ENCODE assay signal across 1 cellular context in the genomic region with DNA sequence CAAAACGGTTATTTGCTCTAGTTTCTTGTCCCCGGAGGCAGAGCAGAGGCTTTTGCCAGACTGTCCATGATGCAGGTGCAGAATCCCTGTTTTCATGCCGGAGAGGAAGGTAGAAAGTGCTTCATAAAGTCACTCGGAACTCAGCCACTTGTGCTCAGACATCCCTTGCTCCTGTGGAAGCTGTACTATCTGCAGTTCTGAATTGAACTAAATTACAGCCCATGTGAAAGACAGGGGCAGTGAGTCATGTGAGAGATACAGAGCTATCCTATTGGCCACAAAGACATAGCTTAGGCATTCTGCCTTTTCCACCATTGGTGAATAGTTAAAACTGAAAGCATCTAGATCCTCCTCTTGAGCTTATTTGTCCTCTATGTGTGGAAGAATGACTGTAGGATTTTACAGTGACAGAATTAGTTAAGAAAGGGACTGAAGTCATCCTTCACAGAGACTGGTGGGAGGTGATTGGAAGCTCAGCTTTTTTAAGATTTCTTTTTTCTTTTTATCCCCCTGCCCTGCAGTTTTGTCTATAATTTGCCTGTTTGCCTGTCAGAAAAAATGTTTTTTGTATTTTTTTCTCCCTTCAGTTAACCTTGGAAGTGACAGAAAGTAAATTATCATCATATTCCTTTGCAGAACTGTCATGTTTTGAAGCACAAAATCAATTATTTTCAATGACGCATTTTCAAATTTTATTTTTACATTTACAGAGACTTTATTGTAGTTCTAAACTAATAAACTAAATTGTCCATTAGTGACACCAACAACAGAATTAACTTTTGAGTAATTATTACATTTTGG.
TF ChIP-seq lines count a peak whose summit lies in the region.

No MANE protein-coding gene starts in this region.

TF ChIP-seq in GM12878, 131 proteins besides CTCF, POLR2A, EP300 and RAD21 (continued from another document and continues in another):
- TF ChIP-seq, protein P1, sequence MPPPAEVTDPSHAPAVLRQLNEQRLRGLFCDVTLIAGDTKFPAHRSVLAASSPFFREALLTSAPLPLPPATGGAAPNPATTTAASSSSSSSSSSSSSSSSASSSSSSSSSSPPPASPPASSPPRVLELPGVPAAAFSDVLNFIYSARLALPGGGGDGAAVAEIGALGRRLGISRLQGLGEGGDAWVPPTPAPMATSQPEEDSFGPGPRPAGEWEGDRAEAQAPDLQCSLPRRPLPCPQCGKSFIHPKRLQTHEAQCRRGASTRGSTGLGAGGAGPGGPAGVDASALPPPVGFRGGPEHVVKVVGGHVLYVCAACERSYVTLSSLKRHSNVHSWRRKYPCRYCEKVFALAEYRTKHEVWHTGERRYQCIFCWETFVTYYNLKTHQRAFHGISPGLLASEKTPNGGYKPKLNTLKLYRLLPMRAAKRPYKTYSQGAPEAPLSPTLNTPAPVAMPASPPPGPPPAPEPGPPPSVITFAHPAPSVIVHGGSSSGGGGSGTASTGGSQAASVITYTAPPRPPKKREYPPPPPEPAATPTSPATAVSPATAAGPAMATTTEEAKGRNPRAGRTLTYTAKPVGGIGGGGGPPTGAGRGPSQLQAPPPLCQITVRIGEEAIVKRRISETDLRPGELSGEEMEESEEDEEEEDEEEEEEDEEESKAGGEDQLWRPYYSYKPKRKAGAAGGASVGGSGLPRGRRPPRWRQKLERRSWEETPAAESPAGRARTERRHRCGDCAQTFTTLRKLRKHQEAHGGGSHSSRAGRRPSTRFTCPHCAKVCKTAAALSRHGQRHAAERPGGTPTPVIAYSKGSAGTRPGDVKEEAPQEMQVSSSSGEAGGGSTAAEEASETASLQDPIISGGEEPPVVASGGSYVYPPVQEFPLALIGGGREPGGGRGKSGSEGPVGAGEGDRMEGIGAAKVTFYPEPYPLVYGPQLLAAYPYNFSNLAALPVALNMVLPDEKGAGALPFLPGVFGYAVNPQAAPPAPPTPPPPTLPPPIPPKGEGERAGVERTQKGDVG (CRISPR knock-in tag; IDR thresholded peaks at IDR 0.05) = no peak
- TF ChIP-seq, protein P2, sequence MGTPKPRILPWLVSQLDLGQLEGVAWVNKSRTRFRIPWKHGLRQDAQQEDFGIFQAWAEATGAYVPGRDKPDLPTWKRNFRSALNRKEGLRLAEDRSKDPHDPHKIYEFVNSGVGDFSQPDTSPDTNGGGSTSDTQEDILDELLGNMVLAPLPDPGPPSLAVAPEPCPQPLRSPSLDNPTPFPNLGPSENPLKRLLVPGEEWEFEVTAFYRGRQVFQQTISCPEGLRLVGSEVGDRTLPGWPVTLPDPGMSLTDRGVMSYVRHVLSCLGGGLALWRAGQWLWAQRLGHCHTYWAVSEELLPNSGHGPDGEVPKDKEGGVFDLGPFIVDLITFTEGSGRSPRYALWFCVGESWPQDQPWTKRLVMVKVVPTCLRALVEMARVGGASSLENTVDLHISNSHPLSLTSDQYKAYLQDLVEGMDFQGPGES (IDR thresholded peaks at IDR 0.05) = no peak
- peak; percentile 45; the same call in 1 of the 2 replicates for TF ChIP-seq NBN (IDR thresholded peaks at IDR 0.05)
- no peak for TF ChIP-seq FOXM1 (IDR thresholded peaks at IDR 0.05; ENCODE audit: low read depth, low read length)
- TF ChIP-seq, protein P3, sequence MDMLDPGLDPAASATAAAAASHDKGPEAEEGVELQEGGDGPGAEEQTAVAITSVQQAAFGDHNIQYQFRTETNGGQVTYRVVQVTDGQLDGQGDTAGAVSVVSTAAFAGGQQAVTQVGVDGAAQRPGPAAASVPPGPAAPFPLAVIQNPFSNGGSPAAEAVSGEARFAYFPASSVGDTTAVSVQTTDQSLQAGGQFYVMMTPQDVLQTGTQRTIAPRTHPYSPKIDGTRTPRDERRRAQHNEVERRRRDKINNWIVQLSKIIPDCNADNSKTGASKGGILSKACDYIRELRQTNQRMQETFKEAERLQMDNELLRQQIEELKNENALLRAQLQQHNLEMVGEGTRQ (IDR thresholded peaks at IDR 0.05; ENCODE audit: borderline replicate concordance, low read depth, low read length) = peak; percentile 80
- TF ChIP-seq IKZF2 (IDR thresholded peaks at IDR 0.05) = 0 out of 4 replicates have a peak, but pooled peaks of 1 of the 2 experiments have one; percentile 1
- peak; percentile 88; the same call in 1 of the 2 replicates for TF ChIP-seq SMAD5 (IDR thresholded peaks at IDR 0.05; ENCODE audit: low read depth)
- no peak for TF ChIP-seq PAX5 (IDR thresholded peaks at IDR 0.05; ENCODE audit: borderline replicate concordance, low read depth, low read length)
- TF ChIP-seq EED (IDR thresholded peaks at IDR 0.05; ENCODE audit: low read depth) = 0 out of 2 replicates have a peak, but pooled peaks have one; percentile 11
- no peak for TF ChIP-seq IKZF1 (conservative IDR thresholded peaks at IDR 0.05)
- TF ChIP-seq ZNF274 (IDR thresholded peaks at IDR 0.05; ENCODE audit: insufficient read depth, insufficient read length) = no peak
- TF ChIP-seq LARP7 (IDR thresholded peaks at IDR 0.05) = no peak
- TF ChIP-seq SIN3A (IDR thresholded peaks at IDR 0.05; ENCODE audit: low read depth, low read length) = no peak
- TF ChIP-seq, protein P4, sequence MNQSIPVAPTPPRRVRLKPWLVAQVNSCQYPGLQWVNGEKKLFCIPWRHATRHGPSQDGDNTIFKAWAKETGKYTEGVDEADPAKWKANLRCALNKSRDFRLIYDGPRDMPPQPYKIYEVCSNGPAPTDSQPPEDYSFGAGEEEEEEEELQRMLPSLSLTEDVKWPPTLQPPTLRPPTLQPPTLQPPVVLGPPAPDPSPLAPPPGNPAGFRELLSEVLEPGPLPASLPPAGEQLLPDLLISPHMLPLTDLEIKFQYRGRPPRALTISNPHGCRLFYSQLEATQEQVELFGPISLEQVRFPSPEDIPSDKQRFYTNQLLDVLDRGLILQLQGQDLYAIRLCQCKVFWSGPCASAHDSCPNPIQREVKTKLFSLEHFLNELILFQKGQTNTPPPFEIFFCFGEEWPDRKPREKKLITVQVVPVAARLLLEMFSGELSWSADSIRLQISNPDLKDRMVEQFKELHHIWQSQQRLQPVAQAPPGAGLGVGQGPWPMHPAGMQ (IDR thresholded peaks at IDR 0.05; ENCODE audit: borderline replicate concordance) = no peak
- no peak; the same call in 1 of the 2 replicates for TF ChIP-seq WRNIP1 (IDR thresholded peaks at IDR 0.05; ENCODE audit: borderline replicate concordance, low read depth, low read length)
- TF ChIP-seq MTA2 (IDR thresholded peaks at IDR 0.05; ENCODE audit: low read depth) = no peak
- TF ChIP-seq CBX5 (IDR thresholded peaks at IDR 0.05; ENCODE audit: low read depth) = no peak
- no peak for TF ChIP-seq RELA (IDR thresholded peaks at IDR 0.05; ENCODE audit: borderline replicate concordance, partially characterized antibody)
- TF ChIP-seq HDAC6 (IDR thresholded peaks at IDR 0.05; ENCODE audit: unreplicated experiment) = no peak
- TF ChIP-seq, protein P5, sequence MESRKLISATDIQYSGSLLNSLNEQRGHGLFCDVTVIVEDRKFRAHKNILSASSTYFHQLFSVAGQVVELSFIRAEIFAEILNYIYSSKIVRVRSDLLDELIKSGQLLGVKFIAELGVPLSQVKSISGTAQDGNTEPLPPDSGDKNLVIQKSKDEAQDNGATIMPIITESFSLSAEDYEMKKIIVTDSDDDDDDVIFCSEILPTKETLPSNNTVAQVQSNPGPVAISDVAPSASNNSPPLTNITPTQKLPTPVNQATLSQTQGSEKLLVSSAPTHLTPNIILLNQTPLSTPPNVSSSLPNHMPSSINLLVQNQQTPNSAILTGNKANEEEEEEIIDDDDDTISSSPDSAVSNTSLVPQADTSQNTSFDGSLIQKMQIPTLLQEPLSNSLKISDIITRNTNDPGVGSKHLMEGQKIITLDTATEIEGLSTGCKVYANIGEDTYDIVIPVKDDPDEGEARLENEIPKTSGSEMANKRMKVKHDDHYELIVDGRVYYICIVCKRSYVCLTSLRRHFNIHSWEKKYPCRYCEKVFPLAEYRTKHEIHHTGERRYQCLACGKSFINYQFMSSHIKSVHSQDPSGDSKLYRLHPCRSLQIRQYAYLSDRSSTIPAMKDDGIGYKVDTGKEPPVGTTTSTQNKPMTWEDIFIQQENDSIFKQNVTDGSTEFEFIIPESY (IDR thresholded peaks at IDR 0.05) = no peak
- no peak for TF ChIP-seq ZNF384 (IDR thresholded peaks at IDR 0.05; ENCODE audit: borderline replicate concordance, low read depth, low read length)
- 0 out of 2 replicates have a peak, but pooled peaks have one; percentile 11 for TF ChIP-seq NFIC (IDR thresholded peaks at IDR 0.05; ENCODE audit: low read depth, low read length)
- no peak for TF ChIP-seq CREM (IDR thresholded peaks at IDR 0.05; ENCODE audit: low read depth)
- no peak for TF ChIP-seq SMARCA5 (IDR thresholded peaks at IDR 0.05)
- TF ChIP-seq CHD1 (IDR thresholded peaks at IDR 0.05; ENCODE audit: low read depth, low read length) = no peak
- TF ChIP-seq MTA3 (IDR thresholded peaks at IDR 0.05; ENCODE audit: borderline replicate concordance, low read length) = no peak
- TF ChIP-seq ASH2L (IDR thresholded peaks at IDR 0.05; ENCODE audit: borderline replicate concordance, low read depth) = no peak
- TF ChIP-seq STAT1 (conservative IDR thresholded peaks at IDR 0.05) = no peak
- no peak for TF ChIP-seq TCF12 (IDR thresholded peaks at IDR 0.05; ENCODE audit: low read depth, low read length)
- TF ChIP-seq, protein P6, sequence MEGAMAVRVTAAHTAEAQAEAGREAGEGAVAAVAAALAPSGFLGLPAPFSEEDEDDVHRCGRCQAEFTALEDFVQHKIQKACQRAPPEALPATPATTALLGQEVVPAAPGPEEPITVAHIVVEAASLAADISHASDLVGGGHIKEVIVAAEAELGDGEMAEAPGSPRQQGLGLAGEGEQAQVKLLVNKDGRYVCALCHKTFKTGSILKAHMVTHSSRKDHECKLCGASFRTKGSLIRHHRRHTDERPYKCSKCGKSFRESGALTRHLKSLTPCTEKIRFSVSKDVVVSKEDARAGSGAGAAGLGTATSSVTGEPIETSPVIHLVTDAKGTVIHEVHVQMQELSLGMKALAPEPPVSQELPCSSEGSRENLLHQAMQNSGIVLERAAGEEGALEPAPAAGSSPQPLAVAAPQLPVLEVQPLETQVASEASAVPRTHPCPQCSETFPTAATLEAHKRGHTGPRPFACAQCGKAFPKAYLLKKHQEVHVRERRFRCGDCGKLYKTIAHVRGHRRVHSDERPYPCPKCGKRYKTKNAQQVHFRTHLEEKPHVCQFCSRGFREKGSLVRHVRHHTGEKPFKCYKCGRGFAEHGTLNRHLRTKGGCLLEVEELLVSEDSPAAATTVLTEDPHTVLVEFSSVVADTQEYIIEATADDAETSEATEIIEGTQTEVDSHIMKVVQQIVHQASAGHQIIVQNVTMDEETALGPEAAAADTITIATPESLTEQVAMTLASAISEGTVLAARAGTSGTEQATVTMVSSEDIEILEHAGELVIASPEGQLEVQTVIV (IDR thresholded peaks at IDR 0.05; ENCODE audit: borderline replicate concordance, partially characterized antibody) = no peak
- no peak for TF ChIP-seq BACH1 (IDR thresholded peaks at IDR 0.05; ENCODE audit: borderline replicate concordance)
- peak; percentile 95 for TF ChIP-seq TAF1 (IDR thresholded peaks at IDR 0.05; ENCODE audit: borderline replicate concordance, low read depth, low read length)
- TF ChIP-seq KAT2A (conservative IDR thresholded peaks at IDR 0.05; ENCODE audit: control insufficient read depth, low read depth, low read length) = no peak
- 0 out of 2 replicates have a peak, but pooled peaks have one; percentile 25 for TF ChIP-seq ZNF207 (IDR thresholded peaks at IDR 0.05; ENCODE audit: borderline replicate concordance)
- no peak for TF ChIP-seq SUPT20H (IDR thresholded peaks at IDR 0.05; ENCODE audit: borderline replicate concordance, control insufficient read depth, low read depth, low read length)
- TF ChIP-seq ZNF622 (IDR thresholded peaks at IDR 0.05) = no peak
- TF ChIP-seq TARDBP (IDR thresholded peaks at IDR 0.05; ENCODE audit: borderline replicate concordance) = no peak
- TF ChIP-seq POLR2AphosphoS2 (IDR thresholded peaks at IDR 0.05; ENCODE audit: low read depth, low read length) = 0 out of 2 replicates have a peak, but pooled peaks have one; percentile 65
- no peak for TF ChIP-seq SRF (IDR thresholded peaks at IDR 0.05; ENCODE audit: low read depth in 2 of 2, low read length in 2 of 2)
- TF ChIP-seq NR2C1 (IDR thresholded peaks at IDR 0.05) = no peak
- peak; percentile 5; the same call in 1 of the 2 replicates for TF ChIP-seq NFYA (IDR thresholded peaks at IDR 0.05; ENCODE audit: borderline replicate concordance, low read depth, low read length)
- TF ChIP-seq, protein P7, sequence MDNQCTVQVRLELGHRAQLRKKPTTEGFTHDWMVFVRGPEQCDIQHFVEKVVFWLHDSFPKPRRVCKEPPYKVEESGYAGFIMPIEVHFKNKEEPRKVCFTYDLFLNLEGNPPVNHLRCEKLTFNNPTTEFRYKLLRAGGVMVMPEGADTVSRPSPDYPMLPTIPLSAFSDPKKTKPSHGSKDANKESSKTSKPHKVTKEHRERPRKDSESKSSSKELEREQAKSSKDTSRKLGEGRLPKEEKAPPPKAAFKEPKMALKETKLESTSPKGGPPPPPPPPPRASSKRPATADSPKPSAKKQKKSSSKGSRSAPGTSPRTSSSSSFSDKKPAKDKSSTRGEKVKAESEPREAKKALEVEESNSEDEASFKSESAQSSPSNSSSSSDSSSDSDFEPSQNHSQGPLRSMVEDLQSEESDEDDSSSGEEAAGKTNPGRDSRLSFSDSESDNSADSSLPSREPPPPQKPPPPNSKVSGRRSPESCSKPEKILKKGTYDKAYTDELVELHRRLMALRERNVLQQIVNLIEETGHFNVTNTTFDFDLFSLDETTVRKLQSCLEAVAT (IDR thresholded peaks at IDR 0.05) = peak; percentile 72
- TF ChIP-seq TCF7 (IDR thresholded peaks at IDR 0.05; ENCODE audit: borderline replicate concordance) = no peak
- no peak; the same call in 1 of the 2 replicates for TF ChIP-seq ZBED1 (IDR thresholded peaks at IDR 0.05; ENCODE audit: borderline replicate concordance)
- 0 out of 2 replicates have a peak, but pooled peaks have one; percentile 3 for TF ChIP-seq CREB1 (IDR thresholded peaks at IDR 0.05; ENCODE audit: low read depth)
- no peak for TF ChIP-seq CEBPB (IDR thresholded peaks at IDR 0.05; ENCODE audit: borderline replicate concordance in 1 of 2, low read depth in 2 of 2, low read length in 2 of 2)
- TF ChIP-seq BHLHE40 (IDR thresholded peaks at IDR 0.05; ENCODE audit: borderline replicate concordance in 1 of 2, low read depth in 2 of 2, low read length in 1 of 2) = peak in 1 of 2 experiments; percentile 28; a peak in 1 of 4 replicates
